ENCODE assay signal across 10 cellular contexts in genomic region chr20:23548408-23548807, GRCh38. TPM values are rescaled to one million over a fixed set of nuclear protein-coding genes. Genes with fewer than 3 reads are reported as not detected.
"Had no signal": no experiment of that assay in that cellular context is flagged by ENCODE, and none has a peak within 500 bp of the region (broad histone marks: within the 10 kb centered on the region; RNA-seq: fewer than 3 reads in every experiment).

No MANE protein-coding gene starts in this region.

- H3K27me3 Mint-ChIP-seq: IgD-negative memory B cell had no signal

- H3K4me3 ChIP-seq: GM23248 had no signal

- H2AFZ ChIP-seq: GM23248 had no signal

- DNase-seq: GM23248, GOT3, H9, HFFc6, KBM-7 had no signal

- H3K4me1 Mint-ChIP-seq: IgD-negative memory B cell had no signal

- H3K4me3 Mint-ChIP-seq: H9, HFFc6, IgD-negative memory B cell had no signal

- H3K9ac ChIP-seq: GM23248 had no signal

- H3K9me3 Mint-ChIP-seq: H9, HFFc6, IgD-negative memory B cell had no signal

- H3K27ac Mint-ChIP-seq: H9, HFFc6, IgD-negative memory B cell had no signal

- H3K27ac ChIP-seq: GM23248, HL-60 had no signal

- FAIRE-seq: H54, HepG2 had no signal

RNA-seq across cellular contexts. Expression of gene CST9L, which starts 19.9 kb away (rescaled TPM):
- total RNA-seq: GM23248, H9, HFFc6, HT1080 had no signal
- polyA plus RNA-seq: GM23248, HepG2, IgD-negative memory B cell had no signal

RNA-seq across cellular contexts. Expression of gene CST9, which starts 57.3 kb away (rescaled TPM):
- total RNA-seq: GM23248, H9, HFFc6, HT1080 had no signal
- polyA plus RNA-seq: GM23248, HepG2, IgD-negative memory B cell had no signal

RNA-seq across cellular contexts. Expression of gene CST8, which starts 57.5 kb away (rescaled TPM):
- total RNA-seq: GM23248, H9, HepG2, HFFc6, HT1080 had no signal
- polyA plus RNA-seq: GM23248, HepG2, IgD-negative memory B cell had no signal
